17 cellular contexts compared by ENCODE assay signal in the genomic region with DNA sequence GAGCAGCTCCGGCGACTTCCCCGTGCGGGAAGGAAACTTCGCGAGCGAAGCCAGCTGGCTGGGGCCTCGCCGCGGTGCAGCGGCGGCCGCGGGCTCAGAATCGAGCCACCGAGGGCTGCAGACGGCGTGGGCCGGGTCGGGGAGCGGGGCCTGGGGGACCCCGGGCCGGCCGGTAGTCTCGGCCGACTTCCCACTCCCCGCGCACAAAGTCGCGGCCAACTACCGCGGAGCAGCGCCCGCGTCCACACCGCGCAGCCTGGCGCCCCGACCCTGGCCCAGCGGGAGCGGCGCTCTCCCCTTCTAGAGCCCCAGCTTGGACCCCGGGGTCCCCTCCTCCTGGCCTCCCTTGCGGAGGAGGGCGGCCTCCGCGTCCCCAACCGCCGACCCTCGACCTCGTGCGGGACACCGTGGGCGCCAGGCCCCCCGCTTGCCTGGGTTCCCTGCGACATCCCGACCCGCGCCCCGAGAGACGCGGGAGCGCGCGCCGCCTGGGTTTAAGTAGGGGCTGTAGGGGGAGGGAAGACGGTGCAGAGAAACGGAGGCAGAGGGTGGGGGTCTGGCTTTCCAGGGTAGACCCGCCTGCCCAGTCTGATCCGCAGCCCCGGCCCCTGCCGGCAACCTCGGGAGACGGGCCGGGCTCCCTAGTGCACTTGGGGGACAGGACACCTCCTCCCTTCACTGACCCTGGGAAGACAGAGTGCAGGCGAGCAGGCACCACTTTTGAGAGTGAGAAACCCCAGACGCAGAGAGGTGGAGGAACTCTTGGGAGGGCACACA. TPM values are rescaled to one million over a fixed set of nuclear protein-coding genes. Genes with fewer than 3 reads are reported as not detected.
A peak's percentile ranks its signal among the peaks of the same experiment; 100 is the strongest.
DNase-seq lines count a peak whose midpoint lies in the region; ATAC-seq and TF ChIP-seq lines count a peak whose summit lies in the region.
"Had no signal": no experiment of that assay in that cellular context is flagged by ENCODE, and none has a peak within 500 bp of the region (broad histone marks: within the 10 kb centered on the region; RNA-seq: fewer than 3 reads in every experiment).

No MANE protein-coding gene starts in this region.

- H3K4me3 Mint-ChIP-seq in WTC11: peak overlapping the region; percentile 18; the same call in 1 of the 2 replicates
- H3K4me3 Mint-ChIP-seq in endodermal cell: no peak overlapping the region
- H3K4me3 Mint-ChIP-seq in type B pancreatic cell: peak overlapping the region; percentile 64
- H3K4me3 Mint-ChIP-seq: activated naive CD4-positive, alpha-beta T cell treated with anti-CD3 and anti-CD28 coated beads, Interleukin-2, amount 50 U/mL, for 24 hours had no signal

- DNase-seq in WTC11 (ENCODE audit: low spot score): no peak
- DNase-seq in endodermal cell: peak; percentile 64
- no peak for DNase-seq in type B pancreatic cell (ENCODE audit: extremely low spot score, unreplicated experiment)
- no peak for DNase-seq in AG08396 (ENCODE audit: low spot score)
- DNase-seq in brain microvascular endothelial cell: no peak
- DNase-seq: activated CD4-positive, alpha-beta T cell treated with anti-CD3 and anti-CD28 coated beads, Interleukin-2, amount 50 U/mL, for 1 hour; cerebellar nuclear complex; NCI-H2029 treated with DMSO at 0.1 percent for 48 hours; NCI-H524 had no signal

- 9 to 13% methylated on average over 18 to 77 of the region's 77 CpGs for WGBS in endodermal cell (ENCODE audit: insufficient coverage in 1 of 2, insufficient read length in 1 of 2), 2 experiments
- whole genome bisulfite sequencing in gastroesophageal sphincter (ENCODE audit: low coverage in 1 of 2), 2 donors: 12 to 27% methylated on average over 2 to 8 of the region's 77 CpGs

- H3K9me3 ChIP-seq in endodermal cell (ENCODE audit: control insufficient read depth, low read length) (no peaks in the 10 kb centered on the region), mucosa of stomach (ENCODE audit: control insufficient read depth, low read length) (no peaks in the 10 kb centered on the region), gastroesophageal sphincter (no peaks in the 10 kb centered on the region)
- H3K9me3 ChIP-seq: BLaER1 treated with 17β-estradiol and CSF1 and Interleukin-3, amounts not matched to agents 10 nM and 100 nM; prostate gland had no signal

- peaks cover 69% of the 10 kb centered on the region for H3K27me3 Mint-ChIP-seq in WTC11 (ENCODE audit: low read depth)
- H3K27me3 Mint-ChIP-seq in endodermal cell (ENCODE audit: insufficient read depth): peaks cover 50% of the 10 kb centered on the region
- H3K27me3 Mint-ChIP-seq in type B pancreatic cell: peaks cover 55% of the 10 kb centered on the region

- H3K27ac ChIP-seq in endodermal cell (ENCODE audit: low read depth, low read length): no peak overlapping the region
- H3K27ac ChIP-seq in brain microvascular endothelial cell: no peak overlapping the region
- peak overlapping the region in 1 of 4 donors; percentile 86 for H3K27ac ChIP-seq in gastroesophageal sphincter
- H3K27ac ChIP-seq: BLaER1 treated with 17β-estradiol and CSF1 and Interleukin-3, amounts not matched to agents 10 nM and 100 nM; prostate gland; SK-N-MC had no signal

- CTCF ChIA-PET in WTC11 (lab: Charles Lee): interaction anchor here (1.0 kb wide), 1 partner anchor 11 kb away, joined by 3 read pairs; no protein-coding TSS in a partner anchor

- TF ChIP-seq EP300 in gastroesophageal sphincter (IDR thresholded peaks at IDR 0.05): no peak

- H3K4me1 ChIP-seq in endodermal cell (ENCODE audit: control insufficient read depth, insufficient read depth, low read length): no peaks in the 10 kb centered on the region
- H3K4me1 ChIP-seq in mucosa of stomach (ENCODE audit: control insufficient read depth, insufficient read depth, low read length): peaks cover 53% of the 10 kb centered on the region
- peaks cover 0 to 41% (median 13%) of the 10 kb centered on the region in 3 donors for H3K4me1 ChIP-seq in gastroesophageal sphincter

- POLR2A ChIA-PET in WTC11 (lab: Charles Lee): no interaction called here

- H3K4me3 ChIP-seq in endodermal cell (ENCODE audit: low read length) (peak overlapping the region; percentile 29), mucosa of stomach (ENCODE audit: low read length) (no peak overlapping the region), brain microvascular endothelial cell (ENCODE audit: low read depth, low read length) (no peak overlapping the region), gastroesophageal sphincter (peak overlapping the region in 1 of 2 donors; percentile 30)
- H3K4me3 ChIP-seq: BLaER1 treated with 17β-estradiol and CSF1 and Interleukin-3, amounts not matched to agents 10 nM and 100 nM; prostate gland; SK-N-MC had no signal

- H3K9ac ChIP-seq in endodermal cell (ENCODE audit: extremely low read depth, low read length, poor library complexity, severe bottlenecking) (no peak overlapping the region), mucosa of stomach (ENCODE audit: low read length) (peak overlapping the region; percentile 82)
- H3K9ac ChIP-seq: BLaER1 treated with 17β-estradiol and CSF1 and Interleukin-3, amounts not matched to agents 10 nM and 100 nM had no signal

- TF ChIP-seq CTCF in WTC11 (IDR thresholded peaks at IDR 0.05) (no peak), endodermal cell (conservative IDR thresholded peaks at IDR 0.05) (no peak), type B pancreatic cell (conservative IDR thresholded peaks at IDR 0.05) (no peak), brain microvascular endothelial cell (IDR thresholded peaks at IDR 0.05; ENCODE audit: low read depth, low read length, missing control alignments) (no peak), gastroesophageal sphincter (IDR thresholded peaks at IDR 0.05) (no peak)

- H3K4me1 Mint-ChIP-seq in WTC11 (peaks cover 17% of the 10 kb centered on the region), endodermal cell (peaks cover 2% of the 10 kb centered on the region), type B pancreatic cell (ENCODE audit: unreplicated experiment) (peaks cover 17% of the 10 kb centered on the region)

- H3K36me3 Mint-ChIP-seq in WTC11: no peaks in the 10 kb centered on the region
- H3K36me3 Mint-ChIP-seq in endodermal cell (ENCODE audit: low read depth): no peaks in the 10 kb centered on the region
- no peaks in the 10 kb centered on the region for H3K36me3 Mint-ChIP-seq in type B pancreatic cell
- H3K36me3 Mint-ChIP-seq: activated naive CD4-positive, alpha-beta T cell treated with anti-CD3 and anti-CD28 coated beads, Interleukin-2, amount 50 U/mL, for 24 hours had no signal

- no peak overlapping the region for H3K27ac Mint-ChIP-seq in WTC11
- H3K27ac Mint-ChIP-seq in endodermal cell: no peak overlapping the region
- H3K27ac Mint-ChIP-seq in type B pancreatic cell: no peak overlapping the region
- H3K27ac Mint-ChIP-seq: activated naive CD4-positive, alpha-beta T cell treated with anti-CD3 and anti-CD28 coated beads, Interleukin-2, amount 50 U/mL, for 24 hours had no signal

- no peak; the same call in 1 of the 2 replicates for ATAC-seq in WTC11
- no peak for ATAC-seq in gastroesophageal sphincter

- no peaks in the 10 kb centered on the region for H3K36me3 ChIP-seq in endodermal cell (ENCODE audit: control insufficient read depth, insufficient read depth, low read length)
- H3K36me3 ChIP-seq in mucosa of stomach (ENCODE audit: control insufficient read depth, insufficient read depth, low read length): no peaks in the 10 kb centered on the region
- no peaks in the 10 kb centered on the region for H3K36me3 ChIP-seq in brain microvascular endothelial cell (replicated peaks)
- no peaks in the 10 kb centered on the region for H3K36me3 ChIP-seq in gastroesophageal sphincter
- H3K36me3 ChIP-seq: BLaER1 treated with 17β-estradiol and CSF1 and Interleukin-3, amounts not matched to agents 10 nM and 100 nM; prostate gland had no signal

- no peak for TF ChIP-seq POLR2A in gastroesophageal sphincter (IDR thresholded peaks at IDR 0.05)

- in situ Hi-C loops in brain microvascular endothelial cell (cut with HindIII; ENCODE audit: low pct_ligation_motif_present, low sequenced_read_pairs): loop anchor here (25.0 kb wide), 1 partner anchor 339 kb away; no protein-coding TSS in a partner anchor

- H3K27me3 ChIP-seq in endodermal cell (ENCODE audit: control insufficient read depth, insufficient read depth, low read length, poor library complexity, severe bottlenecking): peaks cover 85% of the 10 kb centered on the region
- H3K27me3 ChIP-seq in mucosa of stomach (ENCODE audit: control insufficient read depth, insufficient read depth, low read length): no peaks in the 10 kb centered on the region
- peaks cover 37% of the 10 kb centered on the region for H3K27me3 ChIP-seq in brain microvascular endothelial cell (replicated peaks)
- H3K27me3 ChIP-seq in gastroesophageal sphincter: peaks cover 94% of the 10 kb centered on the region

- H3K9me3 Mint-ChIP-seq in WTC11 (no peaks in the 10 kb centered on the region), endodermal cell (no peaks in the 10 kb centered on the region), type B pancreatic cell (no peaks in the 10 kb centered on the region)
- H3K9me3 Mint-ChIP-seq: activated naive CD4-positive, alpha-beta T cell treated with anti-CD3 and anti-CD28 coated beads, Interleukin-2, amount 50 U/mL, for 24 hours had no signal

TF ChIP-seq in WTC11, 78 proteins besides CTCF, POLR2A, EP300 and RAD21:
- no peak for TF ChIP-seq JAZF1 (CRISPR knock-in tag; IDR thresholded peaks at IDR 0.05)
- no peak for TF ChIP-seq ZNF416 (CRISPR knock-in tag; IDR thresholded peaks at IDR 0.05)
- TF ChIP-seq, protein P1, sequence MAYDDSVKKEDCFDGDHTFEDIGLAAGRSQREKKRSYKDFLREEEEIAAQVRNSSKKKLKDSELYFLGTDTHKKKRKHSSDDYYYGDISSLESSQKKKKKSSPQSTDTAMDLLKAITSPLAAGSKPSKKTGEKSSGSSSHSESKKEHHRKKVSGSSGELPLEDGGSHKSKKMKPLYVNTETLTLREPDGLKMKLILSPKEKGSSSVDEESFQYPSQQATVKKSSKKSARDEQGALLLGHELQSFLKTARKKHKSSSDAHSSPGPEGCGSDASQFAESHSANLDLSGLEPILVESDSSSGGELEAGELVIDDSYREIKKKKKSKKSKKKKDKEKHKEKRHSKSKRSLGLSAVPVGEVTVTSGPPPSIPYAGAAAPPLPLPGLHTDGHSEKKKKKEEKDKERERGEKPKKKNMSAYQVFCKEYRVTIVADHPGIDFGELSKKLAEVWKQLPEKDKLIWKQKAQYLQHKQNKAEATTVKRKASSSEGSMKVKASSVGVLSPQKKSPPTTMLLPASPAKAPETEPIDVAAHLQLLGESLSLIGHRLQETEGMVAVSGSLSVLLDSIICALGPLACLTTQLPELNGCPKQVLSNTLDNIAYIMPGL (CRISPR knock-in tag; IDR thresholded peaks at IDR 0.05): 0 out of 2 replicates have a peak, but pooled peaks have one; percentile 36

RNA-seq across cellular contexts. Expression of a gene that starts 4.7 kb away (rescaled TPM):
- total RNA-seq in WTC11 (2021) (1.1 to 1.6 TPM (median 1.3 TPM) in 3 replicates), endodermal cell (1 to 10 TPM; 2.1 to 4.0 TPM), type B pancreatic cell (ENCODE audit: low replicate concordance) (10.3 and 23.6 TPM in 2 replicates), gastroesophageal sphincter (1 to 10 TPM; 1.1 to 3.4 (median 1.6) TPM)
- polyA plus RNA-seq in endodermal cell (2013, experiment 1 of 2): 9.2 TPM
- polyA plus RNA-seq in endodermal cell (2013, experiment 2 of 2): 6.9 TPM
- total RNA-seq: OCI-LY7 had no signal

RNA-seq across cellular contexts. Expression of a gene that starts 52.4 kb away (rescaled TPM):
- total RNA-seq in WTC11 (2021): not detected in 3 replicates
- total RNA-seq in endodermal cell: not detected
- polyA plus RNA-seq in endodermal cell (2013, experiment 1 of 2): not detected
- not detected for polyA plus RNA-seq in endodermal cell (2013, experiment 2 of 2)
- not detected in 2 replicates for total RNA-seq in type B pancreatic cell (ENCODE audit: low replicate concordance)
- total RNA-seq in gastroesophageal sphincter: not detected
- total RNA-seq: OCI-LY7 had no signal
- polyA plus RNA-seq: keratinocyte had no signal
